Comparison of ENCODE assay signal across 27 cellular contexts in genomic region chr22:19036229-19036522, GRCh38.
"Had no signal": no experiment of that assay in that cellular context is flagged by ENCODE, and none has a peak within 500 bp of the region (broad histone marks: within the 10 kb centered on the region; RNA-seq: fewer than 3 reads in every experiment).

No MANE protein-coding gene starts in this region.

- H3K27ac ChIP-seq: colonic mucosa, esophagus muscularis mucosa, foreskin keratinocyte, gastroesophageal sphincter, heart right ventricle, left lung, pancreas, right atrium auricular region, thyroid gland had no signal

- H3K27ac Mint-ChIP-seq: dendritic cell treated with granulocyte-macrophage colony-stimulating factor and Interleukin-4, amounts not matched to agents 40 ng/mL and 50 ng/mL, for 4 days; endodermal cell; nephron had no signal

- H3K4me3 ChIP-seq: colonic mucosa, esophagus muscularis mucosa, gastroesophageal sphincter, heart right ventricle, left lung, pancreas, right atrium auricular region, smooth muscle cell, thyroid gland had no signal

- H3K4me2 ChIP-seq: smooth muscle cell had no signal

- H3K27me3 ChIP-seq: colonic mucosa, gastroesophageal sphincter, pancreas, right atrium auricular region, thyroid gland had no signal

- H3K9me3 ChIP-seq: colonic mucosa, esophagus muscularis mucosa, gastroesophageal sphincter, heart right ventricle, left lung, neutrophil, pancreas, right atrium auricular region, thyroid gland had no signal

- H3K9me3 Mint-ChIP-seq: dendritic cell treated with granulocyte-macrophage colony-stimulating factor and Interleukin-4, amounts not matched to agents 40 ng/mL and 50 ng/mL, for 4 days; endodermal cell; nephron; stimulated activated naive CD8-positive, alpha-beta T cell treated with anti-CD3 and anti-CD28 coated beads, Interleukin-15, amount 100 ng/mL, for 72 hours had no signal

- H3K36me3 ChIP-seq: colonic mucosa had no signal

- H3K4me3 Mint-ChIP-seq: dendritic cell treated with granulocyte-macrophage colony-stimulating factor and Interleukin-4, amounts not matched to agents 40 ng/mL and 50 ng/mL, for 4 days; endodermal cell; nephron; stimulated activated naive CD8-positive, alpha-beta T cell treated with anti-CD3 and anti-CD28 coated beads, Interleukin-15, amount 100 ng/mL, for 72 hours had no signal

- H3K4me1 ChIP-seq: colonic mucosa, esophagus muscularis mucosa, foreskin keratinocyte, gastroesophageal sphincter, left lung, pancreas, right atrium auricular region, thyroid gland had no signal

- ATAC-seq: foreskin keratinocyte had no signal

- DNase-seq: colonic mucosa; effector CD8-positive, alpha-beta T cell; foreskin keratinocyte; heart right ventricle; hippocampal formation; left cardiac atrium; mesenchymal stem cell; midbrain; naive thymus-derived CD4-positive, alpha-beta T cell; stimulated activated CD4-positive, alpha-beta T cell treated with anti-CD3 and anti-CD28 coated beads, Interleukin-12 subunit alpha, Interleukin-12 subunit beta, amount 100 ng/mL, for 4 hours; stimulated activated CD4-positive, alpha-beta T cell treated with anti-CD3 and anti-CD28 coated beads, Interleukin-1b, Interleukin-23, amount 100 ng/mL, for 48 hours; stimulated activated CD4-positive, alpha-beta T cell treated with anti-CD3 and anti-CD28 coated beads, Interleukin-4, amount 100 ng/mL, for 1 hour; stimulated activated CD8-positive, alpha-beta memory T cell treated with anti-CD3 and anti-CD28 coated beads, Interleukin-4, amount 100 ng/mL, for 48 hours; stimulated activated naive CD4-positive, alpha-beta T cell; stimulated activated naive CD8-positive, alpha-beta T cell treated with anti-CD3 and anti-CD28 coated beads, Interleukin-15, amount 100 ng/mL, for 72 hours; trophoblast cell had no signal

- H3K4me1 Mint-ChIP-seq: endodermal cell, nephron had no signal
